In genomic region chr5:157747766-157748700, GRCh38 we compare ENCODE assay signal across 1 cellular context.
TF ChIP-seq lines count a peak whose summit lies in the region.

No MANE protein-coding gene starts in this region.

TF ChIP-seq in SK-N-SH treated with all-trans-retinoic acid at 6 μM for 48 hours, 23 proteins besides CTCF, POLR2A, EP300 and RAD21 (continued from another document):
- TF ChIP-seq, protein P1, sequence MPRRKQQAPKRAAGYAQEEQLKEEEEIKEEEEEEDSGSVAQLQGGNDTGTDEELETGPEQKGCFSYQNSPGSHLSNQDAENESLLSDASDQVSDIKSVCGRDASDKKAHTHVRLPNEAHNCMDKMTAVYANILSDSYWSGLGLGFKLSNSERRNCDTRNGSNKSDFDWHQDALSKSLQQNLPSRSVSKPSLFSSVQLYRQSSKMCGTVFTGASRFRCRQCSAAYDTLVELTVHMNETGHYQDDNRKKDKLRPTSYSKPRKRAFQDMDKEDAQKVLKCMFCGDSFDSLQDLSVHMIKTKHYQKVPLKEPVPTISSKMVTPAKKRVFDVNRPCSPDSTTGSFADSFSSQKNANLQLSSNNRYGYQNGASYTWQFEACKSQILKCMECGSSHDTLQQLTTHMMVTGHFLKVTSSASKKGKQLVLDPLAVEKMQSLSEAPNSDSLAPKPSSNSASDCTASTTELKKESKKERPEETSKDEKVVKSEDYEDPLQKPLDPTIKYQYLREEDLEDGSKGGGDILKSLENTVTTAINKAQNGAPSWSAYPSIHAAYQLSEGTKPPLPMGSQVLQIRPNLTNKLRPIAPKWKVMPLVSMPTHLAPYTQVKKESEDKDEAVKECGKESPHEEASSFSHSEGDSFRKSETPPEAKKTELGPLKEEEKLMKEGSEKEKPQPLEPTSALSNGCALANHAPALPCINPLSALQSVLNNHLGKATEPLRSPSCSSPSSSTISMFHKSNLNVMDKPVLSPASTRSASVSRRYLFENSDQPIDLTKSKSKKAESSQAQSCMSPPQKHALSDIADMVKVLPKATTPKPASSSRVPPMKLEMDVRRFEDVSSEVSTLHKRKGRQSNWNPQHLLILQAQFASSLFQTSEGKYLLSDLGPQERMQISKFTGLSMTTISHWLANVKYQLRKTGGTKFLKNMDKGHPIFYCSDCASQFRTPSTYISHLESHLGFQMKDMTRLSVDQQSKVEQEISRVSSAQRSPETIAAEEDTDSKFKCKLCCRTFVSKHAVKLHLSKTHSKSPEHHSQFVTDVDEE (CRISPR knock-in tag; IDR thresholded peaks at IDR 0.05) = no peak
- no peak for TF ChIP-seq ISL1 (CRISPR knock-in tag; IDR thresholded peaks at IDR 0.05)
- TF ChIP-seq OSR1 (CRISPR knock-in tag; IDR thresholded peaks at IDR 0.05) = no peak
- TF ChIP-seq SNAI2 (CRISPR knock-in tag; IDR thresholded peaks at IDR 0.05) = no peak
- no peak for TF ChIP-seq ZFP30 (CRISPR knock-in tag; IDR thresholded peaks at IDR 0.05)
- TF ChIP-seq ZNF565 (CRISPR knock-in tag; conservative IDR thresholded peaks at IDR 0.05; ENCODE audit: low read depth) = no peak
- TF ChIP-seq RARB (CRISPR knock-in tag; IDR thresholded peaks at IDR 0.05) = no peak
- no peak for TF ChIP-seq ZNF70 (CRISPR knock-in tag; IDR thresholded peaks at IDR 0.05)
- TF ChIP-seq TCF4 (CRISPR knock-in tag; IDR thresholded peaks at IDR 0.05; ENCODE audit: borderline replicate concordance) = no peak
- TF ChIP-seq BACH2 (CRISPR knock-in tag; IDR thresholded peaks at IDR 0.05; ENCODE audit: borderline replicate concordance) = no peak
- TF ChIP-seq, protein P2, sequence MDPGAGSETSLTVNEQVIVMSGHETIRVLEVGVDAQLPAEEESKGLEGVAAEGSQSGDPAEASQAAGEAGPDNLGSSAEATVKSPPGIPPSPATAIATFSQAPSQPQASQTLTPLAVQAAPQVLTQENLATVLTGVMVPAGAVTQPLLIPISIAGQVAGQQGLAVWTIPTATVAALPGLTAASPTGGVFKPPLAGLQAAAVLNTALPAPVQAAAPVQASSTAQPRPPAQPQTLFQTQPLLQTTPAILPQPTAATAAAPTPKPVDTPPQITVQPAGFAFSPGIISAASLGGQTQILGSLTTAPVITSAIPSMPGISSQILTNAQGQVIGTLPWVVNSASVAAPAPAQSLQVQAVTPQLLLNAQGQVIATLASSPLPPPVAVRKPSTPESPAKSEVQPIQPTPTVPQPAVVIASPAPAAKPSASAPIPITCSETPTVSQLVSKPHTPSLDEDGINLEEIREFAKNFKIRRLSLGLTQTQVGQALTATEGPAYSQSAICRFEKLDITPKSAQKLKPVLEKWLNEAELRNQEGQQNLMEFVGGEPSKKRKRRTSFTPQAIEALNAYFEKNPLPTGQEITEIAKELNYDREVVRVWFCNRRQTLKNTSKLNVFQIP (CRISPR knock-in tag; IDR thresholded peaks at IDR 0.05; ENCODE audit: borderline replicate concordance, low read depth) = no peak
- no peak for TF ChIP-seq ARNTL (CRISPR knock-in tag; IDR thresholded peaks at IDR 0.05; ENCODE audit: borderline replicate concordance, low read depth)
- TF ChIP-seq, protein P3, sequence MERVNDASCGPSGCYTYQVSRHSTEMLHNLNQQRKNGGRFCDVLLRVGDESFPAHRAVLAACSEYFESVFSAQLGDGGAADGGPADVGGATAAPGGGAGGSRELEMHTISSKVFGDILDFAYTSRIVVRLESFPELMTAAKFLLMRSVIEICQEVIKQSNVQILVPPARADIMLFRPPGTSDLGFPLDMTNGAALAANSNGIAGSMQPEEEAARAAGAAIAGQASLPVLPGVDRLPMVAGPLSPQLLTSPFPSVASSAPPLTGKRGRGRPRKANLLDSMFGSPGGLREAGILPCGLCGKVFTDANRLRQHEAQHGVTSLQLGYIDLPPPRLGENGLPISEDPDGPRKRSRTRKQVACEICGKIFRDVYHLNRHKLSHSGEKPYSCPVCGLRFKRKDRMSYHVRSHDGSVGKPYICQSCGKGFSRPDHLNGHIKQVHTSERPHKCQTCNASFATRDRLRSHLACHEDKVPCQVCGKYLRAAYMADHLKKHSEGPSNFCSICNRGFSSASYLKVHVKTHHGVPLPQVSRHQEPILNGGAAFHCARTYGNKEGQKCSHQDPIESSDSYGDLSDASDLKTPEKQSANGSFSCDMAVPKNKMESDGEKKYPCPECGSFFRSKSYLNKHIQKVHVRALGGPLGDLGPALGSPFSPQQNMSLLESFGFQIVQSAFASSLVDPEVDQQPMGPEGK (CRISPR knock-in tag; IDR thresholded peaks at IDR 0.05; ENCODE audit: borderline replicate concordance) = no peak
TF ChIP-seq in SK-N-SH treated with all-trans-retinoic acid at 6 μM for 48 hours: peak in this region for 3.
